In the genomic region with DNA sequence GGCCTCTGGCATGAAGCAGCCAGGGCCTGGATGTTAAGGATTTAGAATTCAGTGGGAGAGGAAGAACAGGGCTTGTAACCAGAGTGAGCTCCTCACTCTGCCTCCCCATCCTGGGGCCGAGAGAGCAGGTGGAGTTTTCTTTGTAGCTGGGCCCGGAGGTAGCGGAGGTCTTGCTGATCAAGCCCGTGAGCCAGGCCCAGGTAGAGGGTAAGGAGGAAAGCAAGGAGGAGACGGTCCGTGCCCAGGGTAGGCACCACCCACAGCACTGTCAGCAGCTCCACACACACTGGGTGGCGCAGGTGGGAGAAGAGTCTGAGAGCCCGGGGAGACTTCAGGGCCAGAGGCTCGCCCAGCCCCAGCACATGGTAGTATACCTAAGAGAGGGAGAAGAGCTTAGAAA, we compare ENCODE assay signal across 10 cellular contexts. TPM values are rescaled to one million over a fixed set of nuclear protein-coding genes. Genes with fewer than 3 reads are reported as not detected.
DNase-seq lines count a peak whose midpoint lies in the region; ATAC-seq, FAIRE-seq and TF ChIP-seq lines count a peak whose summit lies in the region.
"Had no signal": no experiment of that assay in that cellular context is flagged by ENCODE, and none has a peak within 500 bp of the region (broad histone marks: within the 10 kb centered on the region; RNA-seq: fewer than 3 reads in every experiment).

No MANE protein-coding gene starts in this region.

- no peak overlapping the region for H3K9ac ChIP-seq in kidney (ENCODE audit: low read length in 2 of 2)

- peaks cover 43% of the 10 kb centered on the region for H3K4me1 Mint-ChIP-seq in activated T-cell treated with anti-CD3 and anti-CD28 coated beads, Interleukin-2, amount 50 U/mL, for 24 hours (ENCODE audit: low read depth)
- H3K4me1 Mint-ChIP-seq in activated CD8-positive, alpha-beta T cell treated with anti-CD3 and anti-CD28 coated beads, Interleukin-2, amount 10 ng/mL, durations not matched to agents 7 days and 5 days (ENCODE audit: low read depth): peaks cover 43% of the 10 kb centered on the region

- H3K27ac Mint-ChIP-seq in activated T-cell treated with anti-CD3 and anti-CD28 coated beads, Interleukin-2, amount 50 U/mL, for 24 hours: peak overlapping the region; percentile 99
- H3K27ac Mint-ChIP-seq in activated CD8-positive, alpha-beta T cell treated with anti-CD3 and anti-CD28 coated beads, Interleukin-2, amount 10 ng/mL, durations not matched to agents 7 days and 5 days: peak overlapping the region; percentile 98

- intact Hi-C loops in kidney (cut with DNase I): no loop called here
- intact Hi-C loops in thyroid gland (cut with DNase I): no loop called here

- H3K4me3 Mint-ChIP-seq in activated T-cell treated with anti-CD3 and anti-CD28 coated beads, Interleukin-2, amount 50 U/mL, for 24 hours: peak overlapping the region; percentile 94
- H3K4me3 Mint-ChIP-seq in activated CD8-positive, alpha-beta T cell treated with anti-CD3 and anti-CD28 coated beads, Interleukin-2, amount 10 ng/mL, durations not matched to agents 7 days and 5 days: peak overlapping the region; percentile 93

- peaks cover 48% of the 10 kb centered on the region for H3K36me3 Mint-ChIP-seq in activated T-cell treated with anti-CD3 and anti-CD28 coated beads, Interleukin-2, amount 50 U/mL, for 24 hours (ENCODE audit: low read depth)
- H3K36me3 Mint-ChIP-seq in activated CD8-positive, alpha-beta T cell treated with anti-CD3 and anti-CD28 coated beads, Interleukin-2, amount 10 ng/mL, durations not matched to agents 7 days and 5 days (ENCODE audit: low read depth): peaks cover 42% of the 10 kb centered on the region

- POLR2A ChIA-PET in activated CD8-positive, alpha-beta T cell treated with anti-CD3 and anti-CD28 coated beads, Interleukin-2, amount 10 ng/mL, durations not matched to agents 7 days and 5 days (lab: Charles Lee): interaction anchor here (0.6 to 2.6 kb wide), 7 partner anchors 9 to 38 kb away, joined by 3 to 15 read pairs (median 5); a partner anchor contains a TSS

- no peak for FAIRE-seq in kidney (lab: Jason Lieb, UNC)
- FAIRE-seq: colon, RCC 7860 had no signal

- H3K36me3 ChIP-seq in kidney (ENCODE audit: control insufficient read depth in 1 of 2, insufficient read depth in 2 of 2, low read length in 2 of 2): no peaks in the 10 kb centered on the region
- no peaks in the 10 kb centered on the region for H3K36me3 ChIP-seq in thyroid gland

- TF ChIP-seq CTCF in kidney (IDR thresholded peaks at IDR 0.05; ENCODE audit: borderline replicate concordance, extremely low read depth, insufficient read depth): no peak
- no peak for TF ChIP-seq CTCF in thyroid gland (IDR thresholded peaks at IDR 0.05)

- no peak overlapping the region for H3K4me3 ChIP-seq in kidney (ENCODE audit: low read length in 2 of 2)
- no peak overlapping the region for H3K4me3 ChIP-seq in thyroid gland (replicated peaks in 1 of 3)

- WGBS in thyroid gland, 2 donors: 86 to 97% methylated on average over 9 of the region's 9 CpGs

- no peak for ATAC-seq in activated CD8-positive, alpha-beta T cell treated with anti-CD3 and anti-CD28 coated beads, Interleukin-2, amount 10 ng/mL, durations not matched to agents 7 days and 5 days
- no peak for ATAC-seq in HG03520 (IDR thresholded peaks at IDR 0.05; ENCODE audit: unreplicated experiment)

- H3K4me1 ChIP-seq in kidney (ENCODE audit: control insufficient read depth in 1 of 2, insufficient read depth in 1 of 2, low read depth in 1 of 2, low read length in 2 of 2) (peaks cover 18% of the 10 kb centered on the region in 2 donors), thyroid gland (peaks cover 27 to 41% of the 10 kb centered on the region in 2 donors)

- H3K9me3 Mint-ChIP-seq in activated T-cell treated with anti-CD3 and anti-CD28 coated beads, Interleukin-2, amount 50 U/mL, for 24 hours: no peaks in the 10 kb centered on the region
- no peaks in the 10 kb centered on the region for H3K9me3 Mint-ChIP-seq in activated CD8-positive, alpha-beta T cell treated with anti-CD3 and anti-CD28 coated beads, Interleukin-2, amount 10 ng/mL, durations not matched to agents 7 days and 5 days (ENCODE audit: insufficient read depth)

- no peak for TF ChIP-seq POLR2A in thyroid gland (IDR thresholded peaks at IDR 0.05)

- no peaks in the 10 kb centered on the region for H3K9me3 ChIP-seq in kidney (ENCODE audit: control insufficient read depth in 1 of 2, low read length in 2 of 2)
- H3K9me3 ChIP-seq in thyroid gland: no peaks in the 10 kb centered on the region

- peak overlapping the region in 1 of 2 donors; percentile 97 for H3K27ac ChIP-seq in kidney (ENCODE audit: low read depth in 2 of 2, low read length in 2 of 2)
- peak overlapping the region in 2 of 3 donors; percentile 93 to 98 for H3K27ac ChIP-seq in thyroid gland

- H3K27me3 ChIP-seq in thyroid gland: no peaks in the 10 kb centered on the region

- CTCF ChIA-PET in activated CD8-positive, alpha-beta T cell treated with anti-CD3 and anti-CD28 coated beads, Interleukin-2, amount 10 ng/mL, durations not matched to agents 7 days and 5 days (lab: Charles Lee): interaction anchor here (1.0 to 3.2 kb wide), 9 partner anchors 8 to 44 kb away, joined by 3 to 32 read pairs (median 5); a partner anchor contains a TSS

- H3K27me3 Mint-ChIP-seq in activated T-cell treated with anti-CD3 and anti-CD28 coated beads, Interleukin-2, amount 50 U/mL, for 24 hours: no peaks in the 10 kb centered on the region
- no peaks in the 10 kb centered on the region for H3K27me3 Mint-ChIP-seq in activated CD8-positive, alpha-beta T cell treated with anti-CD3 and anti-CD28 coated beads, Interleukin-2, amount 10 ng/mL, durations not matched to agents 7 days and 5 days (ENCODE audit: low read depth)

- no peak for DNase-seq in activated T-cell treated with anti-CD3 and anti-CD28 coated beads, Interleukin-2, amount 50 U/mL, for 24 hours
- no peak for DNase-seq in activated T-cell treated with anti-CD3 and anti-CD28 coated beads, Interleukin-2, amount 50 U/mL, for 1 hour
- DNase-seq in activated CD8-positive, alpha-beta T cell treated with anti-CD3 and anti-CD28 coated beads, Interleukin-2, amount 10 ng/mL, durations not matched to agents 7 days and 5 days: no peak
- DNase-seq in kidney (peak; percentile 65), thyroid gland (no peak), NCI-H2227 (lab: John Stamatoyannopoulos, UW; ENCODE audit: unreplicated experiment) (no peak), NCI-H2171 (lab: John Stamatoyannopoulos, UW) (no peak)

RNA-seq across cellular contexts. Expression of a gene that starts 2.1 kb away (rescaled TPM):
- total RNA-seq in activated CD8-positive, alpha-beta T cell treated with anti-CD3 and anti-CD28 coated beads, Interleukin-2, amount 10 ng/mL, durations not matched to agents 7 days and 5 days: 100 to 1,000 TPM; 286 to 304 TPM
- total RNA-seq in kidney: 51.9 TPM
- polyA plus RNA-seq in kidney (ENCODE audit: insufficient read depth, low read depth, low replicate concordance): 17.1 TPM
- 10 to 100 TPM; 14.2 to 35.1 (median 15.2) TPM for total RNA-seq in thyroid gland

RNA-seq across cellular contexts. Expression of a gene that starts 2.2 kb away (rescaled TPM):
- 10 to 100 TPM; 41.7 to 44.6 TPM for total RNA-seq in activated CD8-positive, alpha-beta T cell treated with anti-CD3 and anti-CD28 coated beads, Interleukin-2, amount 10 ng/mL, durations not matched to agents 7 days and 5 days
- total RNA-seq in kidney (14.2 TPM), thyroid gland (1 to 10 TPM; 3.5 to 8.3 (median 5.7) TPM)
- polyA plus RNA-seq in kidney (ENCODE audit: insufficient read depth, low read depth, low replicate concordance): 14.2 TPM

RNA-seq across cellular contexts. Expression of a gene that starts 15.8 kb away (rescaled TPM):
- total RNA-seq in activated CD8-positive, alpha-beta T cell treated with anti-CD3 and anti-CD28 coated beads, Interleukin-2, amount 10 ng/mL, durations not matched to agents 7 days and 5 days: 10 to 100 TPM; 38.5 to 41.0 TPM
- total RNA-seq in kidney (30.5 TPM), thyroid gland (10 to 100 TPM; 25.6 to 38.8 (median 28.2) TPM)
- polyA plus RNA-seq in kidney (ENCODE audit: insufficient read depth, low read depth, low replicate concordance): 26.7 TPM

RNA-seq across cellular contexts. Expression of a gene that starts 28.5 kb away (rescaled TPM):
- total RNA-seq in activated CD8-positive, alpha-beta T cell treated with anti-CD3 and anti-CD28 coated beads, Interleukin-2, amount 10 ng/mL, durations not matched to agents 7 days and 5 days: 10 to 100 TPM; 48.5 to 52.4 TPM
- 47.9 TPM for total RNA-seq in kidney
- 9.5 TPM for polyA plus RNA-seq in kidney (ENCODE audit: insufficient read depth, low read depth, low replicate concordance)
- total RNA-seq in thyroid gland: 10 to 100 TPM; 15.3 to 27.2 (median 20.2) TPM

RNA-seq across cellular contexts. Expression of a gene that starts 31.6 kb away (rescaled TPM):
- total RNA-seq in activated CD8-positive, alpha-beta T cell treated with anti-CD3 and anti-CD28 coated beads, Interleukin-2, amount 10 ng/mL, durations not matched to agents 7 days and 5 days: 1,000 to 10,000 TPM; 1,638 to 1,703 TPM
- total RNA-seq in kidney (295 TPM), thyroid gland (100 to 1,000 TPM; 162 to 441 (median 269) TPM)
- polyA plus RNA-seq in kidney (ENCODE audit: insufficient read depth, low read depth, low replicate concordance): 197 TPM
